Comparison of ENCODE assay signal across 8 cellular contexts in the genomic region with DNA sequence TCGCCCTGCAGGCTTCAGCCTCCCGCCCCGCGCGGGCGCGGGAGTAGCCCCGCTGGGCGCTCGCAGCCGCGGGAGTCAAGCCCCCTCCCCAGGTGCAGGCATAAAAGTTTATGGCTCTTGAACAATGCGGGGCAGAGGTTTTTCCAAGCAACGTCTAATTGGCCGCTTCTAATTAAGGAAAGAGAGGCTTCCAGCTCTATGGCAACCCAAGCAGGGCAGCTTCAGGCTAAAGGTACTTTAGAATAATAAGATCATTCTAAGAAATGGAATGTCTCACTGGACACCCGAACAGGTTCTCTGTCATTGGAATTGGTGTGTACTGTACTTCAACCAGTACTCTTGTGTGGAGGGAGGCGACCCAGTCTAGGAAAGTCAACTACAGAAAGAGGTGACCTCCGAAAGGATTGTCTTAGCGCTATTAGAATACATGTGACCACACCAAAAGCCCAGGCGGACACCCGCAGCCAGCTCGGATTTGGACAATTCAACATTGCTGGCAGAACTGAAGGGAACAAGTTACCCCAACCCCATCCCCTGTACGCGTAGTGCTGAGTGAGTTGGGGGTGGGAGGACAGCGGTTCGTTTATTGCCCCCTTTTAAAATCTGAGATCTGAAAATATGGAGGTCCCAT. TPM values are rescaled to one million over a fixed set of nuclear protein-coding genes. Genes with fewer than 3 reads are reported as not detected.
A peak's percentile ranks its signal among the peaks of the same experiment; 100 is the strongest.
DNase-seq lines count a peak whose midpoint lies in the region; ATAC-seq and TF ChIP-seq lines count a peak whose summit lies in the region.

No MANE protein-coding gene starts in this region.

- peak overlapping the region; percentile 100 for H3K4me2 ChIP-seq in mammary epithelial cell (ENCODE audit: insufficient read depth, low read depth, low read length)

- intact Hi-C loops in mammary epithelial cell (cut with micrococcal nuclease), result loop anchor here (5.0 kb wide), 1 partner anchor 353 kb away; no protein-coding TSS in a partner anchor

- H3K4me1 ChIP-seq in mammary epithelial cell (ENCODE audit: insufficient read depth, low read length), result peaks cover 21% of the 10 kb centered on the region
- peaks cover 15 to 37% of the 10 kb centered on the region in 2 donors for H3K4me1 ChIP-seq in mucosa of rectum (ENCODE audit: control insufficient read depth in 2 of 2, insufficient read depth in 2 of 2, low read length in 2 of 2)

- dilution Hi-C loops in mammary epithelial cell (cut with HindIII; ENCODE audit: low sequenced_read_pairs), result loop anchor here (10.0 kb wide), 1 partner anchor 45 kb away; no protein-coding TSS in a partner anchor

- H3K9me3 ChIP-seq in mammary epithelial cell (replicated peaks; ENCODE audit: insufficient read depth, low read length) (no peaks in the 10 kb centered on the region), mucosa of rectum (ENCODE audit: control insufficient read depth in 2 of 2, low read length in 2 of 2) (no peaks in the 10 kb centered on the region)

- H3K36me3 ChIP-seq in mammary epithelial cell (ENCODE audit: insufficient read depth, low read length) (no peaks in the 10 kb centered on the region), mucosa of rectum (ENCODE audit: control insufficient read depth in 2 of 2, insufficient read depth in 2 of 2, low read length in 2 of 2) (no peaks in the 10 kb centered on the region)

- BruUV-seq in mammary epithelial cell (replicated peaks; lab: Mats Ljungman, UMichigan), result no TSS peak

- in situ Hi-C loops in mammary epithelial cell (cut with MboI; ENCODE audit: low sequenced_read_pairs in 2 of 2), result no loop called here

- peak overlapping the region; percentile 94 for H2AFZ ChIP-seq in mammary epithelial cell (ENCODE audit: low read depth, low read length)

- 9% methylated on average over 21 of the region's 26 CpGs for WGBS in mammary epithelial cell (ENCODE audit: low coverage, missing lambda C conversion rate)

- DNase-seq in HFF-Myc (ENCODE audit: extremely low read depth, low read depth), result no peak
- no peak for DNase-seq in mammary epithelial cell
- DNase-seq in GM19240 (ENCODE audit: insufficient read length, low spot score), result no peak
- no peak for DNase-seq in A172 (ENCODE audit: low spot score)

- H3K4me3 ChIP-seq in HFF-Myc (replicated peaks; ENCODE audit: low read depth, low read length), result peak overlapping the region; percentile 20
- H3K4me3 ChIP-seq in mammary epithelial cell (replicated peaks in 1 of 3; ENCODE audit: insufficient read depth in 1 of 3, low read depth in 2 of 3, low read length in 3 of 3), result peak overlapping the region; percentile 46 to 56 (median 50)
- H3K4me3 ChIP-seq in mucosa of rectum (ENCODE audit: low read length in 2 of 2), result peak overlapping the region; percentile 81 to 83

- no peaks in the 10 kb centered on the region for H4K20me1 ChIP-seq in mammary epithelial cell (ENCODE audit: insufficient read depth, low read length)

- CTCF ChIA-PET in mammary epithelial cell (lab: Charles Lee; ENCODE audit: low non-redundant PET), result no interaction called here

- peak overlapping the region; percentile 29 for H3K27ac ChIP-seq in 22Rv1
- no peak overlapping the region for H3K27ac ChIP-seq in mammary epithelial cell (ENCODE audit: insufficient read depth, low read depth, low read length)
- peak overlapping the region; percentile 85 to 88 for H3K27ac ChIP-seq in mucosa of rectum (ENCODE audit: low read depth in 2 of 2, low read length in 2 of 2)

- TF ChIP-seq CTCF in 22Rv1 (IDR thresholded peaks at IDR 0.05) (no peak), HFF-Myc (IDR thresholded peaks at IDR 0.05; ENCODE audit: low read depth, low read length, missing control alignments) (no peak), mammary epithelial cell (conservative IDR thresholded peaks at IDR 0.05 in 1 of 2, IDR thresholded peaks at IDR 0.05 in 1 of 2; ENCODE audit: extremely low read depth in 1 of 2, insufficient read depth in 1 of 2, low read depth in 1 of 2, low read length in 2 of 2) (no peak)

- no peaks in the 10 kb centered on the region for H3K79me2 ChIP-seq in mammary epithelial cell (ENCODE audit: insufficient read depth, low read length)

- ATAC-seq in GM21515 (IDR thresholded peaks at IDR 0.05; ENCODE audit: unreplicated experiment), result no peak
- ATAC-seq in GM19452 (IDR thresholded peaks at IDR 0.05; ENCODE audit: unreplicated experiment), result no peak

- no peak overlapping the region for H3K9ac ChIP-seq in mammary epithelial cell (ENCODE audit: insufficient read depth, low read length)
- peak overlapping the region; percentile 79 to 92 for H3K9ac ChIP-seq in mucosa of rectum (ENCODE audit: low read depth in 1 of 2, low read length in 2 of 2)

- peaks cover 81% of the 10 kb centered on the region for H3K27me3 ChIP-seq in mammary epithelial cell (ENCODE audit: insufficient read depth, low read length)
- H3K27me3 ChIP-seq in mucosa of rectum (ENCODE audit: control insufficient read depth in 2 of 2, insufficient read depth in 2 of 2, low read length in 2 of 2), result peaks cover 14 to 17% of the 10 kb centered on the region in 2 donors

RNA-seq across cellular contexts. Expression of a gene that starts 12.5 kb away (rescaled TPM):
- total RNA-seq in mammary epithelial cell, result not detected
- polyA plus RNA-seq in mammary epithelial cell, result not detected
- polyA minus RNA-seq in mammary epithelial cell, result not detected
- 0.03 TPM in 1 of 2 replicates, not detected in the other for total RNA-seq in A172 (2014; rRNA removed; shearing (Covaris generic))

Comparison
In these comparisons a context has a peak if more than half of its experiments do, and no peak if none do; other contexts are left out.
1. H3K4me3 ChIP-seq: peak in every context shown above with its lines; median percentile 82 in mucosa of rectum; 50 in mammary epithelial cell; 20 in HFF-Myc.